Comparison of ENCODE assay signal across 26 cellular contexts in the genomic region with DNA sequence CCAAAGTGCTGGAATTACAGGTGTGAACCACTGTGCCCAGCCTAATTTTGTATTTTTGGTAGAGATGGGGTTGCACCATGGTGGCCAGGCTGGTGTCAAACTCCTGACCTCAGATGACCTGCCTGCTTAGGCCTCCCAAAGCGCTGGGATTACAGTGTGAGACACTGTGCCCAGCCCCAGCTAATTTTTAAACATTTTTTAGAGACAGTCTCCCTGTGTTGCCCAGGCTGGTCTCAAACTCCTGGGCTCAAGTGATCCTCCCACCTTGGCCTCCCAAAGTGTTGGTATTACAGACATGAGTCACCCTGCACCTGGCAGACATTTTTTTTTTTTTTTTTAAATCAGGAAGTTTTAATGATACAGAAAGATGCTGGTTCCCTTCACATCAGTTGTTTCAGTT. TPM values are rescaled to one million over a fixed set of nuclear protein-coding genes. Genes with fewer than 3 reads are reported as not detected.
A peak's percentile ranks its signal among the peaks of the same experiment; 100 is the strongest.
DNase-seq lines count a peak whose midpoint lies in the region; ATAC-seq, FAIRE-seq and TF ChIP-seq lines count a peak whose summit lies in the region.
"Had no signal": no experiment of that assay in that cellular context is flagged by ENCODE, and none has a peak within 500 bp of the region (broad histone marks: within the 10 kb centered on the region; RNA-seq: fewer than 3 reads in every experiment).

No MANE protein-coding gene starts in this region.

- peak overlapping the region; percentile 59; the same call in 1 of the 2 replicates for H2AK5ac ChIP-seq in IMR-90 (ENCODE audit: low read depth, low read length)

- H3K27me3 Mint-ChIP-seq in T-helper 1 cell treated with Interleukin-12 subunit alpha and Interleukin-12 subunit beta and Interleukin-4 antibody, amounts not matched to agents 30 μg/mL and 1 μg/mL, for 36 hours (ENCODE audit: low read depth) = no peaks in the 10 kb centered on the region
- H3K27me3 Mint-ChIP-seq: activated CD4-positive, alpha-beta T cell treated with anti-CD3 and anti-CD28 coated beads, Interleukin-2, amount 10 ng/mL, durations not matched to agents 7 days and 5 days; activated naive CD8-positive, alpha-beta T cell treated with anti-CD3 and anti-CD28 coated beads for 36 hours; IgD-negative memory B cell; stimulated activated naive CD8-positive, alpha-beta T cell treated with anti-CD3 and anti-CD28 coated beads, Interleukin-15, amount 100 ng/mL, for 72 hours; T-helper 17 cell had no signal

- no peak overlapping the region for H2BK20ac ChIP-seq in IMR-90 (ENCODE audit: low read depth, low read length)

- no peak overlapping the region for H3K23ac ChIP-seq in IMR-90 (ENCODE audit: low read depth, low read length)

- TF ChIP-seq RAD21 in IMR-90 (IDR thresholded peaks at IDR 0.05; ENCODE audit: low read length) = no peak
- no peak for TF ChIP-seq RAD21 in GM12878 (IDR thresholded peaks at IDR 0.05; ENCODE audit: insufficient read depth, low read depth, low read length)

- H4K91ac ChIP-seq in IMR-90 (ENCODE audit: insufficient read depth, low read depth, low read length) = no peak overlapping the region

- H3K4me3 ChIP-seq in IMR-90 (ENCODE audit: insufficient read depth, low read depth, low read length) (no peak overlapping the region), GM12878 (no peak overlapping the region), skeletal muscle tissue (ENCODE audit: low read length in 3 of 3) (no peak overlapping the region), uterus (no peak overlapping the region), PC-3 (ENCODE audit: low read length) (no peak overlapping the region)
- H3K4me3 ChIP-seq: ascending aorta, esophagus squamous epithelium, tibial artery had no signal

- WGBS in IMR-90 (ENCODE audit: extremely low coverage in 2 of 2, insufficient read length in 1 of 2), 2 experiments = 83% methylated on average over 1 of the region's 1 CpG; no CpG with 5 or more reads in 1 of the 2 experiments
- 94% methylated on average over 1 of the region's 1 CpG for WGBS in GM12878 (ENCODE audit: insufficient coverage, insufficient replicate concordance, low lambda C conversion rate, missing lambda C conversion rate)

- TF ChIP-seq EP300 in GM12878 (IDR thresholded peaks at IDR 0.05; ENCODE audit: borderline replicate concordance in 1 of 2, control insufficient read depth in 1 of 2, low read depth in 2 of 2, low read length in 2 of 2) = no peak

- H4K20me1 ChIP-seq in IMR-90 (ENCODE audit: insufficient read depth, low read length) = peaks cover 4% of the 10 kb centered on the region; the same call in 1 of the 2 replicates
- H4K20me1 ChIP-seq in GM12878 (ENCODE audit: control insufficient read depth, insufficient read depth) = no peaks in the 10 kb centered on the region
- H4K20me1 ChIP-seq in PC-3 (ENCODE audit: low read length) = no peaks in the 10 kb centered on the region

- in situ Hi-C loops in IMR-90 (cut with MboI; ENCODE audit: low sequenced_read_pairs) = no loop called here
- in situ Hi-C loops in GM12878 (cut with MboI) = no loop called here

- no peaks in the 10 kb centered on the region for H3K9me3 Mint-ChIP-seq in T-helper 1 cell treated with Interleukin-12 subunit alpha and Interleukin-12 subunit beta and Interleukin-4 antibody, amounts not matched to agents 30 μg/mL and 1 μg/mL, for 36 hours
- H3K9me3 Mint-ChIP-seq: activated CD4-positive, alpha-beta T cell treated with anti-CD3 and anti-CD28 coated beads, Interleukin-2, amount 10 ng/mL, durations not matched to agents 7 days and 5 days; activated naive CD8-positive, alpha-beta T cell treated with anti-CD3 and anti-CD28 coated beads for 36 hours; endodermal cell; IgD-negative memory B cell; stimulated activated naive CD8-positive, alpha-beta T cell treated with anti-CD3 and anti-CD28 coated beads, Interleukin-15, amount 100 ng/mL, for 72 hours had no signal

- H3K4me1 ChIP-seq in IMR-90 (ENCODE audit: control insufficient read depth, insufficient read depth, low read length) (peaks cover 4% of the 10 kb centered on the region), GM12878 (ENCODE audit: control insufficient read depth, insufficient read depth, low read length) (peaks cover 16% of the 10 kb centered on the region), skeletal muscle tissue (ENCODE audit: control insufficient read depth in 3 of 3, insufficient read depth in 3 of 3, low read length in 3 of 3) (peaks cover under 1 to 8% (median 5%) of the 10 kb centered on the region in 3 donors), uterus (no peaks in the 10 kb centered on the region), PC-3 (ENCODE audit: insufficient read depth, low read length) (peaks cover 5% of the 10 kb centered on the region; the same call in 1 of the 2 replicates)
- H3K4me1 ChIP-seq: ascending aorta, esophagus squamous epithelium, tibial artery had no signal

- peak overlapping the region; percentile 85 for H2BK5ac ChIP-seq in IMR-90 (ENCODE audit: low read depth, low read length, poor library complexity, severe bottlenecking)

- no peak overlapping the region for H2AFZ ChIP-seq in IMR-90 (replicated peaks; ENCODE audit: low read length, poor library complexity)
- no peak overlapping the region for H2AFZ ChIP-seq in GM12878 (ENCODE audit: control insufficient read depth, low read depth, low read length)
- H2AFZ ChIP-seq in PC-3 (ENCODE audit: low read length) = no peak overlapping the region

- dilution Hi-C loops in IMR-90 (cut with HindIII; ENCODE audit: low sequenced_read_pairs, unreplicated experiment) = no loop called here

- H3K4me1 Mint-ChIP-seq in T-helper 1 cell treated with Interleukin-12 subunit alpha and Interleukin-12 subunit beta and Interleukin-4 antibody, amounts not matched to agents 30 μg/mL and 1 μg/mL, for 36 hours (ENCODE audit: low read depth) = peaks cover 9% of the 10 kb centered on the region
- H3K4me1 Mint-ChIP-seq: endodermal cell had no signal

- no peak for TF ChIP-seq POLR2A in IMR-90 (IDR thresholded peaks at IDR 0.05; ENCODE audit: low read depth, low read length)
- no peak for TF ChIP-seq POLR2A in GM12878 (IDR thresholded peaks at IDR 0.05; ENCODE audit: low read depth, low read length)
- no peak for TF ChIP-seq POLR2A in uterus (IDR thresholded peaks at IDR 0.05)

- no peak for FAIRE-seq in GM12878 (lab: Jason Lieb, UNC)
- FAIRE-seq: frontal cortex had no signal

- H3F3A ChIP-seq in PC-3 (ENCODE audit: low read length, unreplicated experiment) = no peaks in the 10 kb centered on the region

- RAD21 ChIA-PET in GM12878 (lab: Charles Lee; ENCODE audit: unreplicated experiment) = interaction anchor here (0.6 to 3.1 kb wide), 2 partner anchors 12 to 101 kb away, joined by 3 to 13 read pairs; no protein-coding TSS in a partner anchor

- H3K27me3 ChIP-seq in IMR-90 (ENCODE audit: control insufficient read depth, insufficient read depth, low read length) (no peaks in the 10 kb centered on the region), GM12878 (replicated peaks in 1 of 2; ENCODE audit: control insufficient read depth in 2 of 2, insufficient read depth in 2 of 2, low read length in 1 of 2) (no peaks in the 10 kb centered on the region), skeletal muscle tissue (ENCODE audit: control insufficient read depth in 3 of 3, insufficient read depth in 3 of 3, low read length in 3 of 3) (no peaks in the 10 kb centered on the region), uterus (no peaks in the 10 kb centered on the region), PC-3 (ENCODE audit: low read length) (no peaks in the 10 kb centered on the region)
- H3K27me3 ChIP-seq: ascending aorta, esophagus squamous epithelium, tibial artery had no signal

- BruUV-seq in IMR-90 (replicated peaks; lab: Mats Ljungman, UMichigan) (no TSS peak), GM12878 (replicated peaks; lab: Mats Ljungman, UMichigan) (no TSS peak), PC-3 (replicated peaks; lab: Mats Ljungman, UMichigan) (no TSS peak)

- H3K79me1 ChIP-seq in IMR-90 (ENCODE audit: low read depth in 1 of 2, low read length in 2 of 2) = peaks cover 6 to 30% of the 10 kb centered on the region in 2 experiments; a peak in 3 of 4 replicates

- SMC1A ChIA-PET in GM12878 (lab: Charles Lee; ENCODE audit: uncharacterized antibody, unreplicated experiment) = interaction anchor here (0.5 to 2.1 kb wide), 7 partner anchors 15 to 80 kb away, joined by 3 to 8 read pairs (median 4); no protein-coding TSS in a partner anchor

- H2BK15ac ChIP-seq in IMR-90 (ENCODE audit: low read depth, low read length) = no peak overlapping the region

- no peak overlapping the region for H3K27ac ChIP-seq in IMR-90 (ENCODE audit: insufficient read depth, low read length)
- peak overlapping the region; percentile 43; the same call in 1 of the 2 replicates for H3K27ac ChIP-seq in GM12878 (ENCODE audit: control insufficient read depth, insufficient read depth)
- H3K27ac ChIP-seq in skeletal muscle tissue (ENCODE audit: low read depth, low read length) = peak overlapping the region; percentile 79
- no peak overlapping the region for H3K27ac ChIP-seq in uterus
- H3K27ac ChIP-seq in PC-3 (ENCODE audit: low read length) = no peak overlapping the region
- H3K27ac ChIP-seq: ascending aorta, esophagus squamous epithelium, tibial artery had no signal

- DNase-seq in T-helper 1 cell (no peak), IMR-90 (no peak), GM12878 (ENCODE audit: low read depth, low spot score) (no peak), uterus (no peak), PC-3 (no peak), C1 segment of cervical spinal cord (lab: John Stamatoyannopoulos, UW) (no peak)
- DNase-seq: activated CD4-positive, alpha-beta T cell treated with anti-CD3 and anti-CD28 coated beads, Interleukin-2, amount 10 ng/mL, durations not matched to agents 7 days and 5 days; activated effector memory CD4-positive, alpha-beta T cell treated with Interleukin-2 at 50 U/mL for 16 hours; activated naive CD8-positive, alpha-beta T cell treated with anti-CD3 and anti-CD28 coated beads for 36 hours; AML-193; cortex of kidney; DMS79 treated with DMSO at 0.1 percent for 48 hours; endodermal cell; esophagus squamous epithelium; hippocampal formation; mesendoderm; retina; stimulated activated naive CD8-positive, alpha-beta T cell treated with anti-CD3 and anti-CD28 coated beads, Interleukin-15, amount 100 ng/mL, for 72 hours; T-helper 17 cell; tibial artery had no signal

- intact Hi-C loops in IMR-90 (cut with micrococcal nuclease) = no loop called here
- intact Hi-C loops in GM12878 (cut with micrococcal nuclease; ENCODE audit: unreplicated experiment) = no loop called here
- intact Hi-C loops in uterus (cut with DNase I; ENCODE audit: low total_unique reads) = no loop called here
- intact Hi-C loops in PC-3 (cut with micrococcal nuclease) = no loop called here

- no peak overlapping the region for H3K4ac ChIP-seq in IMR-90 (ENCODE audit: low read depth, low read length)

- no peak overlapping the region for H4K5ac ChIP-seq in IMR-90 (ENCODE audit: low read depth, low read length)

- H2BK120ac ChIP-seq in IMR-90 (ENCODE audit: low read depth, low read length) = no peak overlapping the region

- CTCF ChIA-PET in IMR-90 (lab: Yijun Ruan, JAX) (interaction anchor here (1.1 kb wide), 1 partner anchor 12 kb away, joined by 4 read pairs; no protein-coding TSS in a partner anchor), GM12878 (lab: Yijun Ruan, JAX) (interaction anchor here (1.1 to 1.8 kb wide), 2 partner anchors 13 to 40 kb away, joined by 4 read pairs; no protein-coding TSS in a partner anchor), PC-3 (lab: Charles Lee) (no interaction called here)

- H3K18ac ChIP-seq in IMR-90 (ENCODE audit: low read depth, low read length) = no peak overlapping the region

- no peak overlapping the region for H3K14ac ChIP-seq in IMR-90 (replicated peaks; ENCODE audit: low read depth, low read length)

- H3K27ac Mint-ChIP-seq in T-helper 1 cell treated with Interleukin-12 subunit alpha and Interleukin-12 subunit beta and Interleukin-4 antibody, amounts not matched to agents 30 μg/mL and 1 μg/mL, for 36 hours = peak overlapping the region; percentile 7
- H3K27ac Mint-ChIP-seq: activated CD4-positive, alpha-beta T cell treated with anti-CD3 and anti-CD28 coated beads, Interleukin-2, amount 10 ng/mL, durations not matched to agents 7 days and 5 days; activated naive CD8-positive, alpha-beta T cell treated with anti-CD3 and anti-CD28 coated beads for 36 hours; endodermal cell; IgD-negative memory B cell; stimulated activated naive CD8-positive, alpha-beta T cell treated with anti-CD3 and anti-CD28 coated beads, Interleukin-15, amount 100 ng/mL, for 72 hours; T-helper 17 cell had no signal

- H3K36me3 Mint-ChIP-seq in T-helper 1 cell treated with Interleukin-12 subunit alpha and Interleukin-12 subunit beta and Interleukin-4 antibody, amounts not matched to agents 30 μg/mL and 1 μg/mL, for 36 hours (ENCODE audit: low read depth) = peaks cover 38% of the 10 kb centered on the region

- H3K9me2 ChIP-seq in PC-3 (replicated peaks; ENCODE audit: low read length) = no peaks in the 10 kb centered on the region

- no peak overlapping the region for H3K56ac ChIP-seq in IMR-90 (ENCODE audit: extremely low read depth, insufficient read depth, low read length)

- H3K9me3 ChIP-seq in IMR-90 (ENCODE audit: control insufficient read depth, insufficient read depth, low read length) (no peaks in the 10 kb centered on the region), GM12878 (replicated peaks; ENCODE audit: control insufficient read depth, insufficient read depth, low read length) (no peaks in the 10 kb centered on the region), skeletal muscle tissue (ENCODE audit: control insufficient read depth in 3 of 3, low read length in 3 of 3) (no peaks in the 10 kb centered on the region), uterus (no peaks in the 10 kb centered on the region), PC-3 (ENCODE audit: low read length) (no peaks in the 10 kb centered on the region)
- H3K9me3 ChIP-seq: ascending aorta, esophagus squamous epithelium, tibial artery had no signal

- peaks cover 4% of the 10 kb centered on the region; the same call in 1 of the 2 replicates for H3K9me1 ChIP-seq in IMR-90 (ENCODE audit: insufficient read depth, low read length)

- no peaks in the 10 kb centered on the region for H3K79me2 ChIP-seq in GM12878 (ENCODE audit: control insufficient read depth, insufficient read depth, low read length)
- H3K79me2 ChIP-seq in PC-3 (ENCODE audit: low read length) = no peaks in the 10 kb centered on the region

- no peak overlapping the region for H3K9ac ChIP-seq in IMR-90 (ENCODE audit: low read depth, low read length)
- no peak overlapping the region for H3K9ac ChIP-seq in GM12878 (ENCODE audit: control insufficient read depth, insufficient read depth, low read length)
- no peak overlapping the region for H3K9ac ChIP-seq in skeletal muscle tissue (ENCODE audit: low read depth in 1 of 3, low read length in 3 of 3)
- H3K9ac ChIP-seq in PC-3 (ENCODE audit: low read length) = no peak overlapping the region

- no peak for TF ChIP-seq CTCF in IMR-90 (conservative IDR thresholded peaks at IDR 0.05; ENCODE audit: low read depth, low read length)
- TF ChIP-seq CTCF in GM12878 (IDR thresholded peaks at IDR 0.05 in 2 of 3, conservative IDR thresholded peaks at IDR 0.05 in 1 of 3; ENCODE audit: control insufficient read depth in 2 of 3, extremely low read depth in 1 of 3, insufficient read depth in 1 of 3, low read depth in 3 of 3, low read length in 3 of 3) = no peak
- TF ChIP-seq CTCF in uterus (IDR thresholded peaks at IDR 0.05) = no peak
- no peak for TF ChIP-seq CTCF in PC-3 (conservative IDR thresholded peaks at IDR 0.05; ENCODE audit: low read depth, low read length)

- H3K4me3 Mint-ChIP-seq in T-helper 1 cell treated with Interleukin-12 subunit alpha and Interleukin-12 subunit beta and Interleukin-4 antibody, amounts not matched to agents 30 μg/mL and 1 μg/mL, for 36 hours = no peak overlapping the region
- H3K4me3 Mint-ChIP-seq: activated CD4-positive, alpha-beta T cell treated with anti-CD3 and anti-CD28 coated beads, Interleukin-2, amount 10 ng/mL, durations not matched to agents 7 days and 5 days; activated naive CD8-positive, alpha-beta T cell treated with anti-CD3 and anti-CD28 coated beads for 36 hours; endodermal cell; stimulated activated naive CD8-positive, alpha-beta T cell treated with anti-CD3 and anti-CD28 coated beads, Interleukin-15, amount 100 ng/mL, for 72 hours; T-helper 17 cell had no signal

- H2AK9ac ChIP-seq in IMR-90 (replicated peaks; ENCODE audit: low read depth, low read length, poor library complexity) = no peak overlapping the region

- POLR2A ChIA-PET in IMR-90 (lab: Charles Lee; ENCODE audit: unreplicated experiment) (no interaction called here), GM12878 (lab: Charles Lee) (interaction anchor here (0.6 to 1.9 kb wide), 6 partner anchors 13 to 1753 kb away, joined by 3 to 12 read pairs (median 3); no protein-coding TSS in a partner anchor), PC-3 (lab: Charles Lee; ENCODE audit: unreplicated experiment) (no interaction called here)

- no peak overlapping the region for H4K8ac ChIP-seq in IMR-90 (ENCODE audit: low read depth in 2 of 2, low read length in 2 of 2)

- ATAC-seq in IMR-90 (ENCODE audit: low read depth) = no peak
- ATAC-seq in GM12878 = no peak; the same call in 2 of the 3 replicates
- ATAC-seq in PC-3 = no peak
- ATAC-seq: Panc1; stimulated activated naive CD8-positive, alpha-beta T cell treated with anti-CD3 and anti-CD28 coated beads, Interleukin-15, amount 100 ng/mL, for 72 hours; T-helper 17 cell had no signal

- H3K4me2 ChIP-seq in IMR-90 (ENCODE audit: low read depth, low read length) = no peak overlapping the region
- peak overlapping the region; percentile 80 for H3K4me2 ChIP-seq in GM12878 (ENCODE audit: control insufficient read depth, insufficient read depth)
- H3K4me2 ChIP-seq in PC-3 (ENCODE audit: low read length) = no peak overlapping the region

- H3K36me3 ChIP-seq in IMR-90 (ENCODE audit: control insufficient read depth, insufficient read depth, low read length) = peaks cover 51% of the 10 kb centered on the region
- peaks cover 0 to 2% of the 10 kb centered on the region in 2 experiments; a peak in 1 of 4 replicates for H3K36me3 ChIP-seq in GM12878 (ENCODE audit: control insufficient read depth in 2 of 2, insufficient read depth in 2 of 2, low read length in 1 of 2)
- peaks cover 10 to 16% (median 14%) of the 10 kb centered on the region in 3 donors for H3K36me3 ChIP-seq in skeletal muscle tissue (ENCODE audit: control insufficient read depth in 3 of 3, insufficient read depth in 3 of 3, low read length in 3 of 3)
- no peaks in the 10 kb centered on the region for H3K36me3 ChIP-seq in uterus
- H3K36me3 ChIP-seq in PC-3 (ENCODE audit: low read depth, low read length) = no peaks in the 10 kb centered on the region

RNA-seq across cellular contexts. Expression of gene DENND10, which starts 15.5 kb away (rescaled TPM):
- total RNA-seq in IMR-90 (2012; rRNA removed) (80.3 and 81.4 TPM in 2 replicates), GM12878 (2014; rRNA removed) (30.0 and 35.7 TPM in 2 replicates), GM12878 (2014; rRNA removed; fragmentation: Illumina TruSeq; extraction: Trizol) (23.8 and 30.8 TPM in 2 replicates), GM12878 (2021) (21.5 and 26.6 TPM in 2 replicates), skeletal muscle tissue (14.6 TPM), uterus (10 to 100 TPM; 23.8 to 50.2 (median 42.8) TPM), PC-3 (2014; rRNA removed) (28.2 and 28.9 TPM in 2 replicates)
- polyA plus RNA-seq in IMR-90 (2012; rRNA removed) (39.6 and 50.9 TPM in 2 replicates), GM12878 (2011; rRNA removed) (25.8 and 32.9 TPM in 2 replicates), GM12878 (2014; fragmentation: Illumina TruSeq; extraction: Trizol) (29.7 and 31.9 TPM in 2 replicates), GM12878 (2014; fragmentation: Nextera tagmentation; extraction: Ambion mirVana) (10 to 100 TPM; 23.7 to 39.8 TPM), GM12878 (2014; rRNA removed) (20.9 and 26.6 TPM in 2 replicates), GM12878 (2016; fragmentation: Nextera tagmentation; extraction: Ambion mirVana) (10 to 100 TPM; 25.7 to 28.1 TPM)
- 25.5 and 41.7 TPM in 2 replicates for polyA plus RNA-seq in IMR-90 (2012; cell fraction: cytosol; rRNA removed)
- polyA plus RNA-seq in IMR-90 (2012; cell fraction: nucleus; rRNA removed; ENCODE audit: low replicate concordance) = 19.3 and 58.1 TPM in 2 replicates
- total RNA-seq in GM12878 (2013; cell fraction: nucleolus; rRNA removed) = 21.6 and 24.7 TPM in 2 replicates
- 10.6 TPM for polyA plus RNA-seq in GM12878 (2011; ENCODE audit: low read depth)
- polyA plus RNA-seq in GM12878 (2011; cell fraction: cytosol; rRNA removed) = 17.0 and 18.3 TPM in 2 replicates
- polyA plus RNA-seq in GM12878 (2011; cell fraction: nucleus; rRNA removed) = 12.1 and 14.0 TPM in 2 replicates
- 17.9 and 18.3 TPM in 2 replicates for polyA plus RNA-seq in GM12878 (2012)
- polyA minus RNA-seq in GM12878 (2011; rRNA and poly(A)+ RNA removed) = 15.5 and 18.9 TPM in 2 replicates
- polyA minus RNA-seq in GM12878 (2011; cell fraction: cytosol; rRNA and poly(A)+ RNA removed) = 7.2 and 9.4 TPM in 2 replicates
- 8.3 and 12.6 TPM in 2 replicates for polyA minus RNA-seq in GM12878 (2011; cell fraction: nucleus; rRNA and poly(A)+ RNA removed)

RNA-seq across cellular contexts. Expression of gene EIF3A, which starts 38.8 kb away (rescaled TPM):
- 145 and 156 TPM in 2 replicates for total RNA-seq in IMR-90 (2012; rRNA removed)
- 39.1 and 49.6 TPM in 2 replicates for polyA plus RNA-seq in IMR-90 (2012; rRNA removed)
- polyA plus RNA-seq in IMR-90 (2012; cell fraction: cytosol; rRNA removed) = 11.3 and 13.5 TPM in 2 replicates
- polyA plus RNA-seq in IMR-90 (2012; cell fraction: nucleus; rRNA removed; ENCODE audit: low replicate concordance) = 7.7 and 33.1 TPM in 2 replicates
- 143 and 144 TPM in 2 replicates for total RNA-seq in GM12878 (2013; cell fraction: nucleolus; rRNA removed)
- total RNA-seq in GM12878 (2014; rRNA removed) = 82.6 and 86.3 TPM in 2 replicates
- total RNA-seq in GM12878 (2014; rRNA removed; fragmentation: Illumina TruSeq; extraction: Trizol) = 159 and 166 TPM in 2 replicates
- total RNA-seq in GM12878 (2021) = 138 and 148 TPM in 2 replicates
- polyA plus RNA-seq in GM12878 (2011; ENCODE audit: low read depth) = 50.1 TPM
- polyA plus RNA-seq in GM12878 (2011; rRNA removed) = 47.4 and 49.4 TPM in 2 replicates
- polyA plus RNA-seq in GM12878 (2011; cell fraction: cytosol; rRNA removed) = 35.9 and 50.0 TPM in 2 replicates
- 21.6 and 53.4 TPM in 2 replicates for polyA plus RNA-seq in GM12878 (2011; cell fraction: nucleus; rRNA removed)
- 79.0 and 84.9 TPM in 2 replicates for polyA plus RNA-seq in GM12878 (2012)
- 195 and 219 TPM in 2 replicates for polyA plus RNA-seq in GM12878 (2014; fragmentation: Illumina TruSeq; extraction: Trizol)
- polyA plus RNA-seq in GM12878 (2014; fragmentation: Nextera tagmentation; extraction: Ambion mirVana) = 10 to 100 TPM; 42.3 to 46.5 TPM
- 78.1 and 88.9 TPM in 2 replicates for polyA plus RNA-seq in GM12878 (2014; rRNA removed)
- polyA plus RNA-seq in GM12878 (2016; fragmentation: Nextera tagmentation; extraction: Ambion mirVana) = 100 to 1,000 TPM; 104 to 108 TPM
- 71.2 and 84.9 TPM in 2 replicates for polyA minus RNA-seq in GM12878 (2011; rRNA and poly(A)+ RNA removed)
- polyA minus RNA-seq in GM12878 (2011; cell fraction: cytosol; rRNA and poly(A)+ RNA removed) = 36.2 and 45.2 TPM in 2 replicates
- 34.9 and 49.1 TPM in 2 replicates for polyA minus RNA-seq in GM12878 (2011; cell fraction: nucleus; rRNA and poly(A)+ RNA removed)
- 59.5 TPM for total RNA-seq in skeletal muscle tissue
- 100 to 1,000 TPM in 2 of 4 donors, 10 to 100 TPM in 2; 54.3 to 144 (median 89.2) TPM for total RNA-seq in uterus
- 46.0 and 56.3 TPM in 2 replicates for total RNA-seq in PC-3 (2014; rRNA removed)

RNA-seq across cellular contexts. Expression of gene SFXN4, which starts 46.1 kb away (rescaled TPM):
- 10.6 and 12.0 TPM in 2 replicates for total RNA-seq in IMR-90 (2012; rRNA removed)
- 10.6 and 12.5 TPM in 2 replicates for polyA plus RNA-seq in IMR-90 (2012; rRNA removed)
- 5.4 and 6.0 TPM in 2 replicates for polyA plus RNA-seq in IMR-90 (2012; cell fraction: cytosol; rRNA removed)
- 6.3 and 26.3 TPM in 2 replicates for polyA plus RNA-seq in IMR-90 (2012; cell fraction: nucleus; rRNA removed; ENCODE audit: low replicate concordance)
- total RNA-seq in GM12878 (2013; cell fraction: nucleolus; rRNA removed) = 17.9 and 30.9 TPM in 2 replicates
- total RNA-seq in GM12878 (2014; rRNA removed) = 41.7 and 44.9 TPM in 2 replicates
- total RNA-seq in GM12878 (2014; rRNA removed; fragmentation: Illumina TruSeq; extraction: Trizol) = 37.8 and 40.7 TPM in 2 replicates
- total RNA-seq in GM12878 (2021) = 39.7 and 45.3 TPM in 2 replicates
- 22.3 TPM for polyA plus RNA-seq in GM12878 (2011; ENCODE audit: low read depth)
- polyA plus RNA-seq in GM12878 (2011; rRNA removed) = 40.7 and 48.5 TPM in 2 replicates
- 31.6 and 32.4 TPM in 2 replicates for polyA plus RNA-seq in GM12878 (2011; cell fraction: cytosol; rRNA removed)
- 39.3 and 40.6 TPM in 2 replicates for polyA plus RNA-seq in GM12878 (2011; cell fraction: nucleus; rRNA removed)
- 21.5 and 27.6 TPM in 2 replicates for polyA plus RNA-seq in GM12878 (2012)
- polyA plus RNA-seq in GM12878 (2014; fragmentation: Illumina TruSeq; extraction: Trizol) = 45.9 and 81.1 TPM in 2 replicates
- 100 to 1,000 TPM in 1 of 2 experiments, 10 to 100 TPM in 1; 71.9 to 111 TPM for polyA plus RNA-seq in GM12878 (2014; fragmentation: Nextera tagmentation; extraction: Ambion mirVana)
- polyA plus RNA-seq in GM12878 (2014; rRNA removed) = 51.8 and 54.4 TPM in 2 replicates
- polyA plus RNA-seq in GM12878 (2016; fragmentation: Nextera tagmentation; extraction: Ambion mirVana) = 10 to 100 TPM; 58.1 to 61.2 TPM
- polyA minus RNA-seq in GM12878 (2011; rRNA and poly(A)+ RNA removed) = 22.2 and 24.2 TPM in 2 replicates
- polyA minus RNA-seq in GM12878 (2011; cell fraction: cytosol; rRNA and poly(A)+ RNA removed) = 10.5 and 13.4 TPM in 2 replicates
- polyA minus RNA-seq in GM12878 (2011; cell fraction: nucleus; rRNA and poly(A)+ RNA removed) = 7.7 and 16.3 TPM in 2 replicates
- 19.3 TPM for total RNA-seq in skeletal muscle tissue
- 10 to 100 TPM in 3 of 4 donors, 1 to 10 TPM in 1; 1.2 to 22.1 (median 14.8) TPM for total RNA-seq in uterus
- 23.6 and 32.8 TPM in 2 replicates for total RNA-seq in PC-3 (2014; rRNA removed)

RNA-seq across cellular contexts. Expression of gene PRDX3, which starts 59.2 kb away (rescaled TPM):
- 169 and 195 TPM in 2 replicates for total RNA-seq in IMR-90 (2012; rRNA removed)
- polyA plus RNA-seq in IMR-90 (2012; rRNA removed) = 173 and 187 TPM in 2 replicates
- 60.3 and 63.2 TPM in 2 replicates for polyA plus RNA-seq in IMR-90 (2012; cell fraction: cytosol; rRNA removed)
- polyA plus RNA-seq in IMR-90 (2012; cell fraction: nucleus; rRNA removed; ENCODE audit: low replicate concordance) = 17.7 and 85.4 TPM in 2 replicates
- 46.3 and 60.4 TPM in 2 replicates for total RNA-seq in GM12878 (2013; cell fraction: nucleolus; rRNA removed)
- total RNA-seq in GM12878 (2014; rRNA removed) = 334 and 363 TPM in 2 replicates
- total RNA-seq in GM12878 (2014; rRNA removed; fragmentation: Illumina TruSeq; extraction: Trizol) = 240 and 248 TPM in 2 replicates
- total RNA-seq in GM12878 (2021) = 195 TPM in 2 replicates
- 110 TPM for polyA plus RNA-seq in GM12878 (2011; ENCODE audit: low read depth)
- 463 and 554 TPM in 2 replicates for polyA plus RNA-seq in GM12878 (2011; rRNA removed)
- 198 and 231 TPM in 2 replicates for polyA plus RNA-seq in GM12878 (2011; cell fraction: cytosol; rRNA removed)
- polyA plus RNA-seq in GM12878 (2011; cell fraction: nucleus; rRNA removed) = 171 and 180 TPM in 2 replicates
- 130 and 177 TPM in 2 replicates for polyA plus RNA-seq in GM12878 (2012)
- 262 and 272 TPM in 2 replicates for polyA plus RNA-seq in GM12878 (2014; fragmentation: Illumina TruSeq; extraction: Trizol)
- polyA plus RNA-seq in GM12878 (2014; fragmentation: Nextera tagmentation; extraction: Ambion mirVana) = 1,000 to 10,000 TPM in 1 of 2 experiments, 100 to 1,000 TPM in 1; 827 to 1,431 TPM
- 254 and 258 TPM in 2 replicates for polyA plus RNA-seq in GM12878 (2014; rRNA removed)
- polyA plus RNA-seq in GM12878 (2016; fragmentation: Nextera tagmentation; extraction: Ambion mirVana) = 100 to 1,000 TPM; 631 to 689 TPM
- polyA minus RNA-seq in GM12878 (2011; rRNA and poly(A)+ RNA removed) = 268 and 279 TPM in 2 replicates
- 55.9 and 72.6 TPM in 2 replicates for polyA minus RNA-seq in GM12878 (2011; cell fraction: cytosol; rRNA and poly(A)+ RNA removed)
- 53.2 and 79.4 TPM in 2 replicates for polyA minus RNA-seq in GM12878 (2011; cell fraction: nucleus; rRNA and poly(A)+ RNA removed)
- 89.2 TPM for total RNA-seq in skeletal muscle tissue
- 100 to 1,000 TPM in 3 of 4 donors, 10 to 100 TPM in 1; 90.6 to 231 (median 141) TPM for total RNA-seq in uterus
- total RNA-seq in PC-3 (2014; rRNA removed) = 125 and 153 TPM in 2 replicates

Comparison
In these comparisons a context has a peak if more than half of its experiments do, and no peak if none do; other contexts are left out.
1. H3K27ac ChIP-seq: peak in GM12878 (single experiment) and skeletal muscle tissue (single experiment); none in IMR-90 (single experiment), uterus (0 of 2) and PC-3 (single experiment).